In genomic region chr12:108495054-108495453, GRCh38 we compare ENCODE assay signal across 9 cellular contexts. TPM values are rescaled to one million over a fixed set of nuclear protein-coding genes. Genes with fewer than 3 reads are reported as not detected.
A peak's percentile ranks its signal among the peaks of the same experiment; 100 is the strongest.
DNase-seq lines count a peak whose midpoint lies in the region; ATAC-seq and TF ChIP-seq lines count a peak whose summit lies in the region.
"Had no signal": no experiment of that assay in that cellular context is flagged by ENCODE, and none has a peak within 500 bp of the region (broad histone marks: within the 10 kb centered on the region; RNA-seq: fewer than 3 reads in every experiment).

No MANE protein-coding gene starts in this region.

- no peak for DNase-seq in right atrium auricular region (ENCODE audit: low spot score)
- DNase-seq in cardiac septum (ENCODE audit: low spot score): no peak
- peak; percentile 4 for DNase-seq in NCI-H446 treated with DMSO at 0.1 percent for 48 hours (lab: John Stamatoyannopoulos, UW)
- no peak for DNase-seq in epithelial cell of proximal tubule (ENCODE audit: low read depth)
- DNase-seq in stimulated activated CD8-positive, alpha-beta memory T cell treated with anti-CD3 and anti-CD28 coated beads, Interleukin-4, amount 100 ng/mL, for 48 hours: peak; percentile 66
- DNase-seq in pons (ENCODE audit: low spot score): no peak
- no peak for DNase-seq in SKM-1 (lab: John Stamatoyannopoulos, UW; ENCODE audit: unreplicated experiment)

- peak; percentile 15 to 57 for TF ChIP-seq CTCF in right atrium auricular region (IDR thresholded peaks at IDR 0.05)
- peak; percentile 82 for TF ChIP-seq CTCF in epithelial cell of proximal tubule (conservative IDR thresholded peaks at IDR 0.05; ENCODE audit: low read depth, low read length)

- intact Hi-C loops in cardiac septum (cut with DNase I): no loop called here

- H3K4me3 ChIP-seq in right atrium auricular region (no peak overlapping the region), epithelial cell of proximal tubule (ENCODE audit: low read depth, low read length) (no peak overlapping the region)
- H3K4me3 ChIP-seq: HAP-1 had no signal

- H3K27ac ChIP-seq in right atrium auricular region: no peak overlapping the region

- H3K27me3 ChIP-seq in right atrium auricular region: no peaks in the 10 kb centered on the region

- H3K36me3 ChIP-seq in right atrium auricular region: no peaks in the 10 kb centered on the region
- H3K36me3 ChIP-seq: HAP-1 had no signal

- no peak for ATAC-seq in HG03097 (IDR thresholded peaks at IDR 0.05; ENCODE audit: low FRiP score, unreplicated experiment)

- H3K4me1 ChIP-seq in right atrium auricular region: no peaks in the 10 kb centered on the region
- H3K4me1 ChIP-seq: HAP-1 had no signal

- no peaks in the 10 kb centered on the region for H3K9me3 ChIP-seq in right atrium auricular region
- H3K9me3 ChIP-seq: HAP-1 had no signal

RNA-seq across cellular contexts. Expression of gene FICD, which starts 20.0 kb away (rescaled TPM):
- total RNA-seq in right atrium auricular region (1 to 10 TPM; 2.6 to 7.5 TPM), cardiac septum (3.8 TPM), epithelial cell of proximal tubule (3.2 and 3.3 TPM in 2 replicates)

Comparison
In these comparisons a context has a peak if more than half of its experiments do, and no peak if none do; other contexts are left out.
1. DNase-seq: peak in NCI-H446 treated with DMSO at 0.1 percent for 48 hours (single experiment) and stimulated activated CD8-positive, alpha-beta memory T cell treated with anti-CD3 and anti-CD28 coated beads, Interleukin-4, amount 100 ng/mL, for 48 hours (single experiment); none in right atrium auricular region (single experiment), cardiac septum (single experiment), epithelial cell of proximal tubule (single experiment), pons (single experiment) and SKM-1 (single experiment).